In genomic region chr21:38869196-38869595, GRCh38 we compare ENCODE assay signal across 13 cellular contexts.
DNase-seq lines count a peak whose midpoint lies in the region; ATAC-seq, FAIRE-seq and TF ChIP-seq lines count a peak whose summit lies in the region.
"Had no signal": no experiment of that assay in that cellular context is flagged by ENCODE, and none has a peak within 500 bp of the region (broad histone marks: within the 10 kb centered on the region; RNA-seq: fewer than 3 reads in every experiment).

No MANE protein-coding gene starts in this region.

- no peak overlapping the region for H3K27ac Mint-ChIP-seq in activated CD4-positive, alpha-beta T cell treated with anti-CD3 and anti-CD28 coated beads, Interleukin-2, amount 10 ng/mL, durations not matched to agents 24 days and 14 days
- H3K27ac Mint-ChIP-seq: CD8-positive, alpha-beta memory T cell had no signal

- H3K4me2 ChIP-seq in Karpas-422 (ENCODE audit: low read depth, low read length, poor library complexity, severe bottlenecking) = peak overlapping the region; percentile 24

- peaks cover 29% of the 10 kb centered on the region for H3K27me3 Mint-ChIP-seq in activated CD4-positive, alpha-beta T cell treated with anti-CD3 and anti-CD28 coated beads, Interleukin-2, amount 10 ng/mL, durations not matched to agents 24 days and 14 days

- H3K4me3 ChIP-seq in right atrium auricular region (no peak overlapping the region), Karpas-422 (ENCODE audit: low read length) (no peak overlapping the region), kidney (ENCODE audit: low read length in 2 of 2) (no peak overlapping the region), ovary (no peak overlapping the region)
- H3K4me3 ChIP-seq: SJSA1 had no signal

- no peaks in the 10 kb centered on the region for H3K4me1 Mint-ChIP-seq in activated CD4-positive, alpha-beta T cell treated with anti-CD3 and anti-CD28 coated beads, Interleukin-2, amount 10 ng/mL, durations not matched to agents 24 days and 14 days
- H3K4me1 Mint-ChIP-seq: CD8-positive, alpha-beta memory T cell had no signal

- intact Hi-C loops in left ventricle myocardium superior (cut with micrococcal nuclease) (no loop called here), kidney (cut with DNase I) (no loop called here), ovary (cut with DNase I) (no loop called here)
- intact Hi-C loops in activated CD4-positive, alpha-beta T cell treated with anti-CD3 and anti-CD28 coated beads, Interleukin-2, amount 10 ng/mL, durations not matched to agents 24 days and 14 days (cut with micrococcal nuclease) = no loop called here

- H4K20me1 ChIP-seq in Karpas-422 (ENCODE audit: insufficient read depth, low read depth, low read length) = no peaks in the 10 kb centered on the region

- H3K36me3 ChIP-seq in right atrium auricular region = no peaks in the 10 kb centered on the region
- H3K36me3 ChIP-seq in Karpas-422 (ENCODE audit: insufficient read depth, low read length) = no peaks in the 10 kb centered on the region
- no peaks in the 10 kb centered on the region for H3K36me3 ChIP-seq in kidney (ENCODE audit: control insufficient read depth in 1 of 2, insufficient read depth in 2 of 2, low read length in 2 of 2)
- no peaks in the 10 kb centered on the region for H3K36me3 ChIP-seq in ovary
- H3K36me3 ChIP-seq: SJSA1 had no signal

- peak; percentile 57 for ATAC-seq in left ventricle myocardium superior

- TF ChIP-seq EP300 in ovary (IDR thresholded peaks at IDR 0.05) = no peak

- no peaks in the 10 kb centered on the region for H3K9me3 ChIP-seq in right atrium auricular region
- no peaks in the 10 kb centered on the region for H3K9me3 ChIP-seq in Karpas-422 (ENCODE audit: low read length)
- no peaks in the 10 kb centered on the region for H3K9me3 ChIP-seq in kidney (ENCODE audit: control insufficient read depth in 1 of 2, low read length in 2 of 2)
- H3K9me3 ChIP-seq in ovary = no peaks in the 10 kb centered on the region
- H3K9me3 ChIP-seq: SJSA1 had no signal

- 93 to 95% (median 93%) methylated on average over 3 of the region's 3 CpGs for WGBS in ovary, 3 donors

- no peak overlapping the region for H3K4me3 Mint-ChIP-seq in activated CD4-positive, alpha-beta T cell treated with anti-CD3 and anti-CD28 coated beads, Interleukin-2, amount 10 ng/mL, durations not matched to agents 24 days and 14 days
- H3K4me3 Mint-ChIP-seq: CD8-positive, alpha-beta memory T cell had no signal

- no peaks in the 10 kb centered on the region for H3K79me2 ChIP-seq in Karpas-422 (ENCODE audit: low read length)

- H3K9me2 ChIP-seq in Karpas-422 (replicated peaks; ENCODE audit: insufficient read depth, low read length) = no peaks in the 10 kb centered on the region

- no peak for TF ChIP-seq POLR2A in ovary (IDR thresholded peaks at IDR 0.05)

- H3K27me3 ChIP-seq in right atrium auricular region = no peaks in the 10 kb centered on the region
- no peaks in the 10 kb centered on the region for H3K27me3 ChIP-seq in Karpas-422 (ENCODE audit: low read length)
- no peaks in the 10 kb centered on the region for H3K27me3 ChIP-seq in ovary
- H3K27me3 ChIP-seq: SJSA1 had no signal

- no peak overlapping the region for H3K27ac ChIP-seq in right atrium auricular region
- H3K27ac ChIP-seq in Karpas-422 (ENCODE audit: low read length) = no peak overlapping the region
- H3K27ac ChIP-seq in kidney (ENCODE audit: low read depth in 2 of 2, low read length in 2 of 2) = no peak overlapping the region
- H3K27ac ChIP-seq in ovary = no peak overlapping the region
- H3K27ac ChIP-seq: SJSA1 had no signal

- H3K9me3 Mint-ChIP-seq in activated CD4-positive, alpha-beta T cell treated with anti-CD3 and anti-CD28 coated beads, Interleukin-2, amount 10 ng/mL, durations not matched to agents 24 days and 14 days = no peaks in the 10 kb centered on the region

- no peak overlapping the region for H3K9ac ChIP-seq in Karpas-422 (ENCODE audit: low read length)
- H3K9ac ChIP-seq in kidney (ENCODE audit: low read length in 2 of 2) = no peak overlapping the region

- no peak for TF ChIP-seq CTCF in right atrium auricular region (IDR thresholded peaks at IDR 0.05)
- no peak for TF ChIP-seq CTCF in kidney (IDR thresholded peaks at IDR 0.05; ENCODE audit: borderline replicate concordance, extremely low read depth, insufficient read depth)
- TF ChIP-seq CTCF in ovary (IDR thresholded peaks at IDR 0.05) = no peak

- no peak for FAIRE-seq in kidney (lab: Jason Lieb, UNC)

- no peaks in the 10 kb centered on the region for H3K36me3 Mint-ChIP-seq in activated CD4-positive, alpha-beta T cell treated with anti-CD3 and anti-CD28 coated beads, Interleukin-2, amount 10 ng/mL, durations not matched to agents 24 days and 14 days (ENCODE audit: low read depth)

- no peak overlapping the region for H2AFZ ChIP-seq in Karpas-422 (ENCODE audit: low read length)

- H3K4me1 ChIP-seq in right atrium auricular region (no peaks in the 10 kb centered on the region), Karpas-422 (ENCODE audit: low read length) (peaks cover 30% of the 10 kb centered on the region), kidney (ENCODE audit: control insufficient read depth in 1 of 2, insufficient read depth in 1 of 2, low read depth in 1 of 2, low read length in 2 of 2) (no peaks in the 10 kb centered on the region), ovary (ENCODE audit: insufficient read depth) (no peaks in the 10 kb centered on the region)
- H3K4me1 ChIP-seq: SJSA1 had no signal

- peak; percentile 42 for DNase-seq in left ventricle myocardium superior
- DNase-seq in right atrium auricular region (ENCODE audit: low spot score) = no peak
- no peak for DNase-seq in Karpas-422
- peak; percentile 4 for DNase-seq in medulla oblongata (ENCODE audit: extremely low spot score)
- DNase-seq in kidney = no peak
- no peak for DNase-seq in activated CD4-positive, alpha-beta T cell treated with anti-CD3 and anti-CD28 coated beads, Interleukin-2, amount 10 ng/mL, durations not matched to agents 24 days and 14 days
- no peak for DNase-seq in ovary
- DNase-seq: AML-193; CD8-positive, alpha-beta memory T cell; GOT3; NCI-H1694; NCI-H446 treated with DMSO at 0.1 percent for 48 hours had no signal

Comparison
In these comparisons a context has a peak if more than half of its experiments do, and no peak if none do; other contexts are left out.
1. DNase-seq: peak in left ventricle myocardium superior (single experiment) and medulla oblongata (single experiment); none in right atrium auricular region (single experiment), Karpas-422 (single experiment), kidney (single experiment), activated CD4-positive, alpha-beta T cell treated with anti-CD3 and anti-CD28 coated beads, Interleukin-2, amount 10 ng/mL, durations not matched to agents 24 days and 14 days (single experiment) and ovary (0 of 5).